In the genomic region with DNA sequence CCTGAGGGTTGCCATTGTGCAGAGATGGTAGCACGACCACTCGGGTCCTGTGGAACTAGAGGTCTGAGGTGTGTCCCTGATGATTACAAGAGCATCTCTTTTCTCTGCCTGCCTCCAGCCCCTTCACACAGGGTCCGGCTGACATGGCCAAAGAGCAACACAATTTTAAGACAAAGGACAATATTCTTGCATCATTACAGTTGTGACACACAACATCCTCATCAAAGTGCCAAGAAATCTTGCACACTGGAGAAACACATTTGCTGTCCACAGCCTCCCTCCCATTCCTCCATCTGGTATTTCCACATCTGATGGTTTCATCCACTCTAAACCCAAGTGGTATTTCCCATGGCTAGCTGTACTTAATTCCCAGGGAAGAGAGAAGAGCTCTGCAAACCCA, we compare ENCODE assay signal across 20 cellular contexts. TPM values are rescaled to one million over a fixed set of nuclear protein-coding genes. Genes with fewer than 3 reads are reported as not detected.
DNase-seq lines count a peak whose midpoint lies in the region; TF ChIP-seq lines count a peak whose summit lies in the region.
"Had no signal": no experiment of that assay in that cellular context is flagged by ENCODE, and none has a peak within 500 bp of the region (broad histone marks: within the 10 kb centered on the region; RNA-seq: fewer than 3 reads in every experiment).

No MANE protein-coding gene starts in this region.

- peak; percentile 62 for DNase-seq in MCF 10A (ENCODE audit: unreplicated experiment)
- no peak for DNase-seq in breast epithelium (ENCODE audit: low spot score in 2 of 2)
- DNase-seq in fibroblast of mammary gland (ENCODE audit: low read depth): peak; percentile 92
- DNase-seq in uterus: no peak
- no peak for DNase-seq in NCI-H774 (lab: John Stamatoyannopoulos, UW)
- DNase-seq in NCI-H146 treated with DMSO at 0.1 percent for 48 hours (lab: John Stamatoyannopoulos, UW; ENCODE audit: unreplicated experiment): no peak
- DNase-seq in foreskin melanocyte: no peak
- DNase-seq: 8988T; activated CD4-positive, alpha-beta T cell treated with anti-CD3 and anti-CD28 coated beads for 48 hours; activated naive CD4-positive, alpha-beta T cell treated with anti-CD3 and anti-CD28 coated beads, Interleukin-2, amount 10 ng/mL, durations not matched to agents 7 days and 5 days; activated T-cell treated with anti-CD3 and anti-CD28 coated beads for 4 hours; H9; KG1; left lung; NCI-H1092 treated with DMSO at 0.1 percent for 48 hours; NCI-H2171 had no signal

- CTCF ChIA-PET in MCF 10A (lab: Yijun Ruan, JAX): no interaction called here

- no peaks in the 10 kb centered on the region for H3K4me1 Mint-ChIP-seq in MCF 10A (ENCODE audit: insufficient read depth, unreplicated experiment)

- H3K9ac ChIP-seq in muscle layer of colon (ENCODE audit: low read length): no peak overlapping the region

- TF ChIP-seq CTCF in MCF 10A (IDR thresholded peaks at IDR 0.05; ENCODE audit: unreplicated experiment) (no peak), breast epithelium (IDR thresholded peaks at IDR 0.05) (no peak), fibroblast of mammary gland (conservative IDR thresholded peaks at IDR 0.05; ENCODE audit: control insufficient read depth, insufficient read depth, low read depth, low read length) (no peak), uterus (IDR thresholded peaks at IDR 0.05) (no peak)

- POLR2A ChIA-PET in MCF 10A (lab: Yijun Ruan, JAX): interaction anchor here (1.2 kb wide), 1 partner anchor 13 kb away, joined by 3 read pairs; a partner anchor contains a TSS

- no peak overlapping the region for H3K4me3 Mint-ChIP-seq in MCF 10A (ENCODE audit: unreplicated experiment)
- H3K4me3 Mint-ChIP-seq: activated naive CD4-positive, alpha-beta T cell treated with anti-CD3 and anti-CD28 coated beads, Interleukin-2, amount 10 ng/mL, durations not matched to agents 7 days and 5 days; brain; H9 had no signal

- no peaks in the 10 kb centered on the region for H3K27me3 Mint-ChIP-seq in MCF 10A (ENCODE audit: insufficient read depth, unreplicated experiment)
- H3K27me3 Mint-ChIP-seq: brain had no signal

- no TSS peak for BruUV-seq in MCF 10A (replicated peaks; lab: Mats Ljungman, UMichigan)

- TF ChIP-seq POLR2A in breast epithelium (IDR thresholded peaks at IDR 0.05) (no peak), uterus (IDR thresholded peaks at IDR 0.05) (no peak)

- H3K9me3 Mint-ChIP-seq in MCF 10A (ENCODE audit: unreplicated experiment): no peaks in the 10 kb centered on the region
- H3K9me3 Mint-ChIP-seq: activated naive CD4-positive, alpha-beta T cell treated with anti-CD3 and anti-CD28 coated beads, Interleukin-2, amount 10 ng/mL, durations not matched to agents 7 days and 5 days; H9 had no signal

- H3K27ac ChIP-seq in breast epithelium: peak overlapping the region in 1 of 2 donors; percentile 32
- peak overlapping the region; percentile 35 for H3K27ac ChIP-seq in muscle layer of colon (ENCODE audit: low read depth, low read length)
- H3K27ac ChIP-seq in uterus: peak overlapping the region; percentile 4 to 34
- H3K27ac ChIP-seq: C4-2B, left lung, ovary had no signal

- no peaks in the 10 kb centered on the region for H3K4me1 ChIP-seq in breast epithelium
- H3K4me1 ChIP-seq in muscle layer of colon (ENCODE audit: insufficient read depth, low read length): peaks cover 69% of the 10 kb centered on the region
- H3K4me1 ChIP-seq in uterus: peaks cover 0 to 6% of the 10 kb centered on the region in 2 donors

- H3K27ac Mint-ChIP-seq in MCF 10A (ENCODE audit: low read depth, unreplicated experiment): no peak overlapping the region
- H3K27ac Mint-ChIP-seq: activated naive CD4-positive, alpha-beta T cell treated with anti-CD3 and anti-CD28 coated beads, Interleukin-2, amount 10 ng/mL, durations not matched to agents 7 days and 5 days; brain; H9 had no signal

- H3K36me3 ChIP-seq in breast epithelium: no peaks in the 10 kb centered on the region
- no peaks in the 10 kb centered on the region for H3K36me3 ChIP-seq in muscle layer of colon (ENCODE audit: insufficient read depth, low read length)
- H3K36me3 ChIP-seq in uterus: no peaks in the 10 kb centered on the region
- H3K36me3 ChIP-seq: left lung, ovary had no signal

- H3K27me3 ChIP-seq in breast epithelium (no peaks in the 10 kb centered on the region), muscle layer of colon (ENCODE audit: control insufficient read depth in 1 of 2, insufficient read depth in 2 of 2, low read length in 2 of 2) (no peaks in the 10 kb centered on the region), uterus (no peaks in the 10 kb centered on the region)
- H3K27me3 ChIP-seq: ovary had no signal

- H3K9me3 ChIP-seq in breast epithelium (no peaks in the 10 kb centered on the region), muscle layer of colon (ENCODE audit: low read length) (no peaks in the 10 kb centered on the region), uterus (no peaks in the 10 kb centered on the region)
- H3K9me3 ChIP-seq: left lung, ovary had no signal

- intact Hi-C loops in MCF 10A (cut with micrococcal nuclease) (no loop called here), breast epithelium (cut with DNase I; ENCODE audit: low total_unique reads) (no loop called here), uterus (cut with DNase I; ENCODE audit: low total_unique reads) (no loop called here)

- peaks cover 11% of the 10 kb centered on the region for H3K36me3 Mint-ChIP-seq in MCF 10A (ENCODE audit: insufficient read depth, unreplicated experiment)
- H3K36me3 Mint-ChIP-seq: activated naive CD4-positive, alpha-beta T cell treated with anti-CD3 and anti-CD28 coated beads, Interleukin-2, amount 10 ng/mL, durations not matched to agents 7 days and 5 days had no signal

- no peak overlapping the region for H3K4me3 ChIP-seq in breast epithelium
- H3K4me3 ChIP-seq in fibroblast of mammary gland (ENCODE audit: control insufficient read depth, low read depth, low read length): no peak overlapping the region
- H3K4me3 ChIP-seq in muscle layer of colon (ENCODE audit: low read depth in 1 of 2, low read length in 2 of 2): no peak overlapping the region
- no peak overlapping the region for H3K4me3 ChIP-seq in uterus
- H3K4me3 ChIP-seq: left lung, ovary had no signal

RNA-seq across cellular contexts. Expression of a gene that starts 12.8 kb away (rescaled TPM):
- 25.9 and 42.1 TPM in 2 replicates for total RNA-seq in MCF 10A (2022)
- 1,000 to 10,000 TPM in 1 of 3 donors, 100 to 1,000 TPM in 2; 118 to 1,008 (median 370) TPM for total RNA-seq in breast epithelium
- 100 to 1,000 TPM; 164 to 737 (median 209) TPM for total RNA-seq in uterus

RNA-seq across cellular contexts. Expression of a gene that starts 12.9 kb away (rescaled TPM):
- total RNA-seq in MCF 10A (2022) (54.6 and 66.0 TPM in 2 replicates), breast epithelium (100 to 1,000 TPM; 107 to 841 (median 307) TPM), uterus (100 to 1,000 TPM; 157 to 606 (median 284) TPM)

Comparison
In these comparisons a context has a peak if more than half of its experiments do, and no peak if none do; other contexts are left out.
1. DNase-seq: peak in MCF 10A (single experiment) and fibroblast of mammary gland (single experiment); none in breast epithelium (0 of 2), uterus (0 of 2), NCI-H774 (single experiment), NCI-H146 treated with DMSO at 0.1 percent for 48 hours (single experiment) and foreskin melanocyte (single experiment).